18 cellular contexts compared by ENCODE assay signal in genomic region chrX:148600131-148600530, GRCh38.
"Had no signal": no experiment of that assay in that cellular context is flagged by ENCODE, and none has a peak within 500 bp of the region (broad histone marks: within the 10 kb centered on the region; RNA-seq: fewer than 3 reads in every experiment).

No MANE protein-coding gene starts in this region.

- ATAC-seq: heart left ventricle; left colon; mucosa of descending colon; naive thymus-derived CD8-positive, alpha-beta T cell had no signal

- H3K4me3 ChIP-seq: coronary artery, heart left ventricle, mucosa of descending colon, right atrium auricular region, sigmoid colon, skin epidermis, stomach, thoracic aorta, transverse colon had no signal

- H3K9me3 ChIP-seq: heart left ventricle, mucosa of descending colon, right atrium auricular region, sigmoid colon, stomach, thoracic aorta, transverse colon had no signal

- H3K27me3 ChIP-seq: heart left ventricle, right atrium auricular region, sigmoid colon, stomach, transverse colon had no signal

- H3K27ac ChIP-seq: coronary artery, heart left ventricle, right atrium auricular region, sigmoid colon, skin epidermis, stomach, thoracic aorta, transverse colon had no signal

- H3K4me1 ChIP-seq: heart left ventricle, right atrium auricular region, sigmoid colon, stomach, transverse colon had no signal

- H3K36me3 ChIP-seq: heart left ventricle, right atrium auricular region, sigmoid colon, stomach, thoracic aorta, transverse colon had no signal

- DNase-seq: effector CD4-positive, alpha-beta T cell; foreskin melanocyte; heart left ventricle; hippocampal formation; left colon; mammary epithelial cell; mucosa of descending colon; naive thymus-derived CD8-positive, alpha-beta T cell; sigmoid colon; stimulated activated CD4-positive, alpha-beta T cell treated with anti-CD3 and anti-CD28 coated beads, Interleukin-12 subunit alpha, Interleukin-12 subunit beta, amount 100 ng/mL, for 4 hours; stimulated activated naive CD4-positive, alpha-beta T cell; stomach; substantia nigra; transverse colon had no signal
